Comparison of ENCODE assay signal across 8 cellular contexts in the genomic region with DNA sequence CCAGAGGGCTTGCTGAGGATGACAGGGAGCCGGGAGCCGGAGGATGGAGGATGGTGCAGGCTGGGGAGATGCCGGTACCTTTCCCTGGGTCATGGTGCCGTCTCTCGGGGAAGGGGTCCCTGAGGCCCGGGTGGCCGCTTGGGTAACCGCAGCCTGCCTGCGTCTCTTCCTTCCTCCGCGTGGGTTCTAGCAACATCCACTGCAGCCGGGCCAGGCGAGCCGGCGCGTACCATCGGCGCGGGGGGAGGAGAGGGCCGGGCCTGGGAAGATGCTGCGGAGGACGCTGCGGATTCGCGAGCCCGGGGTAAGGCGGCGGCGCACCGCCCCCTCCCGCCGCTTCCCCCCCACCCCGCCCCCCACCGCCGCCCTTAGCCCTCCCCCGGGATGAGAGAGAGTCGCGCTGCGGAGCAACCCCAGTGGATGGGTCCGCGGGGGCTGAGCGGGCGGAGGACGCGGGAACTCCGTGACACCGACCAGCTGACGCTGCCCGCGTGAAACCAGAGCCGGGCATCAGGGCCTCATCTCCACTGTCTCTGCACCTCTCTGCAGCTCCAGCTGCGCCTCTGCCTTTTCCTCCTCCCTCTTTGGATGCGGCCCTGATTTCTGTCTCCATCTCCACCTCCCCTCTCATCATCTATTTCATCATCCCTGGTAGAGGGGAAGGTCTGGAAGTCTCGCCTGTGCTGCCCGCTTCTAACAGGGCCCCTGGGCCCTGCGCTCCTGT. TPM values are rescaled to one million over a fixed set of nuclear protein-coding genes. Genes with fewer than 3 reads are reported as not detected.
DNase-seq lines count a peak whose midpoint lies in the region; ATAC-seq lines count a peak whose summit lies in the region.

A gene (minus strand): TSS at position 201 of the 724 bp plus-strand sequence. CDS start 108 bp downstream, at position 93.

- H3K4me3 Mint-ChIP-seq in activated CD4-positive, alpha-beta T cell treated with anti-CD3 and anti-CD28 coated beads, Interleukin-2, amount 10 ng/mL, durations not matched to agents 7 days and 5 days, result peak within 1 kb of the TSS; percentile 65
- H3K4me3 Mint-ChIP-seq in dendritic cell treated with granulocyte-macrophage colony-stimulating factor and Interleukin-4, amounts not matched to agents 40 ng/mL and 50 ng/mL, for 4 days, result peak within 1 kb of the TSS; percentile 66

- intact Hi-C loops in dendritic cell treated with granulocyte-macrophage colony-stimulating factor and Interleukin-4, amounts not matched to agents 40 ng/mL and 50 ng/mL, for 4 days (cut with micrococcal nuclease), result no loop called here

- no peaks in the 10 kb centered on the region for H3K9me3 Mint-ChIP-seq in activated CD4-positive, alpha-beta T cell treated with anti-CD3 and anti-CD28 coated beads, Interleukin-2, amount 10 ng/mL, durations not matched to agents 7 days and 5 days
- no peaks in the 10 kb centered on the region for H3K9me3 Mint-ChIP-seq in dendritic cell treated with granulocyte-macrophage colony-stimulating factor and Interleukin-4, amounts not matched to agents 40 ng/mL and 50 ng/mL, for 4 days

- POLR2A ChIA-PET in activated CD4-positive, alpha-beta T cell treated with anti-CD3 and anti-CD28 coated beads, Interleukin-2, amount 10 ng/mL, durations not matched to agents 7 days and 5 days (lab: Charles Lee), result no interaction called here

- peaks cover 15% of the 10 kb centered on the region for H3K4me1 Mint-ChIP-seq in activated CD4-positive, alpha-beta T cell treated with anti-CD3 and anti-CD28 coated beads, Interleukin-2, amount 10 ng/mL, durations not matched to agents 7 days and 5 days
- peaks cover 48% of the 10 kb centered on the region for H3K4me1 Mint-ChIP-seq in dendritic cell treated with granulocyte-macrophage colony-stimulating factor and Interleukin-4, amounts not matched to agents 40 ng/mL and 50 ng/mL, for 4 days (ENCODE audit: low read depth)

- DNase-seq in activated CD4-positive, alpha-beta T cell treated with anti-CD3 and anti-CD28 coated beads for 24 hours (ENCODE audit: low read depth in 2 of 2), result peak; percentile 3 to 23
- DNase-seq in activated CD4-positive, alpha-beta T cell treated with anti-CD3 and anti-CD28 coated beads for 1 hour, result no peak
- DNase-seq in activated CD4-positive, alpha-beta T cell treated with anti-CD3 and anti-CD28 coated beads, Interleukin-2, amount 10 ng/mL, durations not matched to agents 7 days and 5 days, result peak; percentile 48
- DNase-seq in middle frontal gyrus (ENCODE audit: extremely low spot score, low spot score), result peak; percentile 70
- peak; percentile 15 for DNase-seq in stimulated activated CD8-positive, alpha-beta memory T cell treated with anti-CD3 and anti-CD28 coated beads, Interleukin-7, amount 100 ng/mL, for 48 hours (ENCODE audit: extremely low read depth in 1 of 2, low read depth in 1 of 2)
- DNase-seq in HuH-7.5 (ENCODE audit: low spot score), result no peak

- no peak for ATAC-seq in GM21529 (IDR thresholded peaks at IDR 0.05; ENCODE audit: unreplicated experiment)

- peaks cover 17% of the 10 kb centered on the region for H3K27me3 Mint-ChIP-seq in activated CD4-positive, alpha-beta T cell treated with anti-CD3 and anti-CD28 coated beads, Interleukin-2, amount 10 ng/mL, durations not matched to agents 7 days and 5 days
- H3K27me3 Mint-ChIP-seq in dendritic cell treated with granulocyte-macrophage colony-stimulating factor and Interleukin-4, amounts not matched to agents 40 ng/mL and 50 ng/mL, for 4 days, result peaks cover 70% of the 10 kb centered on the region

- H3K36me3 Mint-ChIP-seq in activated CD4-positive, alpha-beta T cell treated with anti-CD3 and anti-CD28 coated beads, Interleukin-2, amount 10 ng/mL, durations not matched to agents 7 days and 5 days (ENCODE audit: low read depth), result no peaks in the 10 kb centered on the region
- no peaks in the 10 kb centered on the region for H3K36me3 Mint-ChIP-seq in dendritic cell treated with granulocyte-macrophage colony-stimulating factor and Interleukin-4, amounts not matched to agents 40 ng/mL and 50 ng/mL, for 4 days (ENCODE audit: low read depth)

- CTCF ChIA-PET in activated CD4-positive, alpha-beta T cell treated with anti-CD3 and anti-CD28 coated beads, Interleukin-2, amount 10 ng/mL, durations not matched to agents 7 days and 5 days (lab: Charles Lee), result interaction anchor here (0.8 to 1.3 kb wide), 2 partner anchors 10 to 24 kb away, joined by 3 to 4 read pairs; no protein-coding TSS in a partner anchor

- no peak within 1 kb of the TSS for H3K27ac Mint-ChIP-seq in activated CD4-positive, alpha-beta T cell treated with anti-CD3 and anti-CD28 coated beads, Interleukin-2, amount 10 ng/mL, durations not matched to agents 7 days and 5 days
- H3K27ac Mint-ChIP-seq in dendritic cell treated with granulocyte-macrophage colony-stimulating factor and Interleukin-4, amounts not matched to agents 40 ng/mL and 50 ng/mL, for 4 days, result peak within 1 kb of the TSS; percentile 25

RNA-seq across cellular contexts. Expression of the gene that starts here (rescaled TPM):
- total RNA-seq in activated CD4-positive, alpha-beta T cell treated with anti-CD3 and anti-CD28 coated beads, Interleukin-2, amount 10 ng/mL, durations not matched to agents 7 days and 5 days, result under 1 TPM; 0.33 to 0.50 TPM

Comparison
In these comparisons a context has a peak if more than half of its experiments do, and no peak if none do; other contexts are left out.
1. DNase-seq: peak in activated CD4-positive, alpha-beta T cell treated with anti-CD3 and anti-CD28 coated beads for 24 hours (2 of 2), middle frontal gyrus (single experiment) and stimulated activated CD8-positive, alpha-beta memory T cell treated with anti-CD3 and anti-CD28 coated beads, Interleukin-7, amount 100 ng/mL, for 48 hours (2 of 2); none in activated CD4-positive, alpha-beta T cell treated with anti-CD3 and anti-CD28 coated beads for 1 hour (single experiment) and HuH-7.5 (single experiment).
2. Peak in DNase-seq in activated CD4-positive, alpha-beta T cell treated with anti-CD3 and anti-CD28 coated beads, Interleukin-2, amount 10 ng/mL, durations not matched to agents 7 days and 5 days; RNA of the gene not detected or under 1 TPM.